8 cellular contexts compared by ENCODE assay signal in the genomic region with DNA sequence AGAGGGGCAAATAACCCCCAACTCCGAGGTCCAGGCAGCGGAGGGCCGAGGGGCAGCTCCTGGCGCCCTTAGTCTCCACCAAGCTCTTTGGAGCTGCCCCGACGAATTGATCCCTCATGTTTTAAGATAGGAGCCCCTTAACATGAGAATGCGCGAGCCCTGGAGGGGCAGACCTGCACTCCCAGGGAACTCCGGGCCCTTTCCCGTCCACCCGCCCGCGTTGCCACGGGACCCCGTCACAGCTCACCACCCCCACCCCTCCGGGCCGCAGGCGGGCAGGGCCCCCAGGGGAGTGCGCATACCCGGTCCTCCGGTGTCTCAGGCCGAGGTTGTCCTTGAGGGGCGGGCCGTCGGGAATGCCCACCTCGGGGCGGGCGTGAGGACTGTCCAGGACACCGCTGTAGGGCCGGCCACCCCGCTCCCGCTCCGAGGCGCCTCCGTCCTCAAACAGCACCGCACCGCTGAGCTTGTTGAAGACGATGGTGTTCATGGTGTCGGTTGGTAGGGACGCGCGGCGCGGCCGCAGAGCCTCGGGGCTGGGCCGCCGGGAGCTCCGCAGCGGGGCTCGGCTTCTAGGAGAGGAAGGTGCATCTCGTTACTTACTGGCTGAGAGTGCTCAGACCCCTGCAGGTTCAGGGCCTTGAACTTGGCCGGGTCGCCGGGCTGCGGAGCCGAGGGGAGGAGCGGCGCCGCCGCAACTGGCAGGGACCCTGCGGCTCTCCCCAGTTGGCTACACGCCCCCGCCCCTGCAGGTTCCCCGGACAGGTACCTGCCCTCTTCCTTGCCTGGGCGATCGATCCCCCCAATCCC. TPM values are rescaled to one million over a fixed set of nuclear protein-coding genes. Genes with fewer than 3 reads are reported as not detected.
A peak's percentile ranks its signal among the peaks of the same experiment; 100 is the strongest.
DNase-seq lines count a peak whose midpoint lies in the region; ATAC-seq and TF ChIP-seq lines count a peak whose summit lies in the region.

No MANE protein-coding gene starts in this region.

- intact Hi-C loops in upper lobe of right lung (cut with DNase I) = no loop called here

- no peaks in the 10 kb centered on the region for H3K9me3 ChIP-seq in upper lobe of right lung

- peak overlapping the region; percentile 91 for H3K27ac ChIP-seq in epithelial cell of prostate
- H3K27ac ChIP-seq in upper lobe of right lung = peak overlapping the region; percentile 70

- H3K4me3 Mint-ChIP-seq in naive B cell = peak overlapping the region; percentile 73 to 91 (median 86)

- peaks cover 59 to 77% (median 63%) of the 10 kb centered on the region in 3 donors for H3K27me3 Mint-ChIP-seq in naive B cell

- peaks cover 23 to 47% (median 38%) of the 10 kb centered on the region in 3 donors for H3K4me1 Mint-ChIP-seq in naive B cell

- H3K9me3 Mint-ChIP-seq in naive B cell = peaks cover 0 to 2% (median 0%) of the 10 kb centered on the region in 7 donors

- DNase-seq in DMS 273 (lab: John Stamatoyannopoulos, UW; ENCODE audit: unreplicated experiment) = peak; percentile 26
- no peak for DNase-seq in DMS 273 treated with DMSO at 0.1 percent for 48 hours (lab: John Stamatoyannopoulos, UW)
- DNase-seq in activated CD4-positive, alpha-beta T cell treated with anti-CD3 and anti-CD28 coated beads, Interleukin-2, amount 50 U/mL, for 48 hours = peak; percentile 40 to 47
- no peak for DNase-seq in epithelial cell of prostate (ENCODE audit: low read depth, low spot score)
- DNase-seq in naive B cell = peak; percentile 8
- peak; percentile 70 for DNase-seq in upper lobe of right lung
- DNase-seq in OCI-M1 (lab: John Stamatoyannopoulos, UW) = no peak

- H3K4me1 ChIP-seq in upper lobe of right lung = peaks cover 38% of the 10 kb centered on the region

- H3K36me3 ChIP-seq in upper lobe of right lung = no peaks in the 10 kb centered on the region

- no peak for TF ChIP-seq CTCF in upper lobe of right lung (IDR thresholded peaks at IDR 0.05)

- ATAC-seq in naive B cell (ENCODE audit: low read depth in 2 of 2) = peak; percentile 14 to 15
- ATAC-seq in upper lobe of right lung = peak; percentile 7
- ATAC-seq in GM21423 (IDR thresholded peaks at IDR 0.05; ENCODE audit: unreplicated experiment) = no peak

- H3K4me3 ChIP-seq in upper lobe of right lung = peak overlapping the region; percentile 64

- peaks cover 80% of the 10 kb centered on the region for H3K27me3 ChIP-seq in upper lobe of right lung

- H3K36me3 Mint-ChIP-seq in naive B cell = no peaks in the 10 kb centered on the region

- H3K27ac Mint-ChIP-seq in naive B cell = peak overlapping the region in 1 of 6 donors; percentile 78

RNA-seq across cellular contexts. Expression of a gene that starts 2.5 kb away (rescaled TPM):
- not detected for polyA plus RNA-seq in naive B cell (ENCODE audit: low read depth in 6 of 6)
- 1.7 TPM for total RNA-seq in upper lobe of right lung

Comparison
In these comparisons a context has a peak if more than half of its experiments do, and no peak if none do; other contexts are left out.
1. DNase-seq: peak in DMS 273 (single experiment), activated CD4-positive, alpha-beta T cell treated with anti-CD3 and anti-CD28 coated beads, Interleukin-2, amount 50 U/mL, for 48 hours (2 of 2), naive B cell (single experiment) and upper lobe of right lung (single experiment); none in DMS 273 treated with DMSO at 0.1 percent for 48 hours (single experiment), epithelial cell of prostate (single experiment) and OCI-M1 (single experiment).